In the genomic region with DNA sequence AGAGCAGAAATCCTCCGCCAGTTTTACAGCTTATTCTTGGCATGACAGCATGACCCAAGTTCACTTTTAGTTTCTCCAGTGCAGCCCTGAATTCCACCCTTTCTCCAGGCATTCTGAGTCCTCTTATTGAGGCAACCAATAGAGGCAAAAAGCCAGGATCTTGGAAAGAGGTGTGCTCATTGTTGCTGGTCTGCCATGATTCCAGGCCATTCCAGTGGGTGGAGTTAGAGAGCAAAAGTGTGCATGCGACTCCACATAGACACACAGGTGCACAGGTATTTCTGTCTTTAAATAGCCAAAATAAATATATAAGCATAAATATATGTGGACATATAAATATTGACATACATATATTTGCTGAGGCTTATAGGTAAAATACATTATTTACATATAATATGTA, we compare ENCODE assay signal across 31 cellular contexts.
DNase-seq lines count a peak whose midpoint lies in the region; ATAC-seq and TF ChIP-seq lines count a peak whose summit lies in the region.
"Had no signal": no experiment of that assay in that cellular context is flagged by ENCODE, and none has a peak within 500 bp of the region (broad histone marks: within the 10 kb centered on the region; RNA-seq: fewer than 3 reads in every experiment).

No MANE protein-coding gene starts in this region.

- CTCF ChIA-PET in MCF 10A (lab: Yijun Ruan, JAX), result no interaction called here
- CTCF ChIA-PET in activated CD4-positive, alpha-beta memory T cell treated with anti-CD3 and anti-CD28 coated beads for 36 hours (lab: Charles Lee), result no interaction called here

- H3K4me3 ChIP-seq in breast epithelium (no peak overlapping the region), Loucy (ENCODE audit: low read length, poor library complexity, severe bottlenecking) (no peak overlapping the region), epithelial cell of esophagus (ENCODE audit: low read length) (no peak overlapping the region), lower leg skin (ENCODE audit: low read depth, poor library complexity, severe bottlenecking) (no peak overlapping the region)
- H3K4me3 ChIP-seq: colonic mucosa, hepatocyte, lower lobe of right lung, right atrium auricular region, upper lobe of left lung had no signal

- H3K4me1 Mint-ChIP-seq in MCF 10A (ENCODE audit: insufficient read depth, unreplicated experiment) (peaks cover 49% of the 10 kb centered on the region), progenitor cell of endocrine pancreas (ENCODE audit: low read depth) (no peaks in the 10 kb centered on the region)
- H3K4me1 Mint-ChIP-seq in activated CD4-positive, alpha-beta memory T cell treated with anti-CD3 and anti-CD28 coated beads for 36 hours (ENCODE audit: low read depth), result peaks cover 4% of the 10 kb centered on the region
- H3K4me1 Mint-ChIP-seq: B cell had no signal

- H3K9me3 ChIP-seq in breast epithelium (no peaks in the 10 kb centered on the region), Loucy (ENCODE audit: insufficient read depth, low read depth, low read length) (no peaks in the 10 kb centered on the region)
- H3K9me3 ChIP-seq: lower lobe of right lung, right atrium auricular region, upper lobe of left lung had no signal

- H3K27ac Mint-ChIP-seq in MCF 10A (ENCODE audit: low read depth, unreplicated experiment) (no peak overlapping the region), progenitor cell of endocrine pancreas (no peak overlapping the region)
- H3K27ac Mint-ChIP-seq in activated CD4-positive, alpha-beta memory T cell treated with anti-CD3 and anti-CD28 coated beads for 36 hours, result no peak overlapping the region
- H3K27ac Mint-ChIP-seq: activated naive CD4-positive, alpha-beta T cell treated with anti-CD3 and anti-CD28 coated beads for 36 hours; activated T-helper 1 cell treated with anti-CD3 and anti-CD28 coated beads, Interleukin-12 subunit alpha, Interleukin-12 subunit beta, Interleukin-2, Interleukin-4 antibody, amounts not matched to agents 30 ng/mL and 10 ng/mL and 1 ng/mL, durations not matched to agents 14 hours and 24 hours and 36 hours; B cell; CD8-positive, alpha-beta memory T cell; effector memory CD8-positive, alpha-beta T cell; HFFc6; stimulated activated naive B cell treated with anti-CD40 and anti-IgM and Interleukin-4, amounts not matched to agents 10 μg/mL and 1 μg/mL and 100 μg/mL, for 72 hours had no signal

- no peaks in the 10 kb centered on the region for H3K9me2 ChIP-seq in Loucy (replicated peaks; ENCODE audit: low read depth, low read length)

- H3K36me3 Mint-ChIP-seq in MCF 10A (ENCODE audit: insufficient read depth, unreplicated experiment), result no peaks in the 10 kb centered on the region
- H3K36me3 Mint-ChIP-seq in progenitor cell of endocrine pancreas (ENCODE audit: insufficient read depth), result no peaks in the 10 kb centered on the region
- H3K36me3 Mint-ChIP-seq in activated CD4-positive, alpha-beta memory T cell treated with anti-CD3 and anti-CD28 coated beads for 36 hours, result no peaks in the 10 kb centered on the region
- H3K36me3 Mint-ChIP-seq: CD8-positive, alpha-beta memory T cell; stimulated activated naive B cell treated with anti-CD40 and anti-IgM and Interleukin-4, amounts not matched to agents 10 μg/mL and 1 μg/mL and 100 μg/mL, for 72 hours had no signal

- H3K9ac ChIP-seq in Loucy (ENCODE audit: low read depth, low read length, poor library complexity, severe bottlenecking), result no peak overlapping the region
- H3K9ac ChIP-seq: parathyroid adenoma had no signal

- H3K36me3 ChIP-seq in breast epithelium, result no peaks in the 10 kb centered on the region
- H3K36me3 ChIP-seq in Loucy (ENCODE audit: insufficient read depth, low read length), result no peaks in the 10 kb centered on the region
- H3K36me3 ChIP-seq: brain microvascular endothelial cell, colonic mucosa, lower lobe of right lung, right atrium auricular region, upper lobe of left lung had no signal

- H3K27me3 Mint-ChIP-seq in MCF 10A (ENCODE audit: insufficient read depth, unreplicated experiment), result no peaks in the 10 kb centered on the region
- no peaks in the 10 kb centered on the region for H3K27me3 Mint-ChIP-seq in progenitor cell of endocrine pancreas
- no peaks in the 10 kb centered on the region for H3K27me3 Mint-ChIP-seq in activated CD4-positive, alpha-beta memory T cell treated with anti-CD3 and anti-CD28 coated beads for 36 hours
- H3K27me3 Mint-ChIP-seq: CD8-positive, alpha-beta memory T cell; effector memory CD8-positive, alpha-beta T cell had no signal

- H4K20me1 ChIP-seq in Loucy (ENCODE audit: insufficient read depth, low read length, poor library complexity, severe bottlenecking), result no peaks in the 10 kb centered on the region

- H3K79me2 ChIP-seq in Loucy (ENCODE audit: insufficient read depth, low read length), result no peaks in the 10 kb centered on the region
- H3K79me2 ChIP-seq: hepatocyte, parathyroid adenoma had no signal

- DNase-seq in MCF 10A (ENCODE audit: unreplicated experiment) (peak; percentile 49), breast epithelium (ENCODE audit: low spot score in 2 of 2) (no peak), epithelial cell of esophagus (ENCODE audit: low read depth) (no peak), progenitor cell of endocrine pancreas (ENCODE audit: low spot score, unreplicated experiment) (no peak), lower leg skin (ENCODE audit: low spot score in 2 of 2) (no peak)
- DNase-seq in activated CD4-positive, alpha-beta memory T cell treated with anti-CD3 and anti-CD28 coated beads for 36 hours, result no peak
- DNase-seq: activated CD4-positive, alpha-beta T cell treated with anti-CD3 and anti-CD28 coated beads, Interleukin-2, amount 50 U/mL, for 48 hours; activated CD8-positive, alpha-beta memory T cell treated with anti-CD3 and anti-CD28 coated beads, Interleukin-2, amount 50 U/mL, for 4 hours; activated naive CD4-positive, alpha-beta T cell treated with anti-CD3 and anti-CD28 coated beads for 36 hours; brain microvascular endothelial cell; CD8-positive, alpha-beta memory T cell; colonic mucosa; effector memory CD8-positive, alpha-beta T cell; HFFc6; Kasumi-1; lower lobe of right lung; NCI-H1092; NCI-H1694 treated with DMSO at 0.1 percent for 48 hours; NCI-H2171 treated with DMSO at 0.1 percent for 48 hours; NCI-H510A treated with DMSO at 0.1 percent for 48 hours; SHP77 treated with DMSO at 0.1 percent for 48 hours; stimulated activated CD4-positive, alpha-beta T cell treated with anti-CD3 and anti-CD28 coated beads, Interleukin-12 subunit alpha, Interleukin-12 subunit beta, amount 100 ng/mL, for 4 hours; stimulated activated naive B cell treated with anti-CD40 and anti-IgM and Interleukin-4, amounts not matched to agents 10 μg/mL and 1 μg/mL and 100 μg/mL, for 72 hours; upper lobe of left lung had no signal

- POLR2A ChIA-PET in MCF 10A (lab: Yijun Ruan, JAX), result no interaction called here
- POLR2A ChIA-PET in activated CD4-positive, alpha-beta memory T cell treated with anti-CD3 and anti-CD28 coated beads for 36 hours (lab: Charles Lee), result no interaction called here

- BruUV-seq in MCF 10A (replicated peaks; lab: Mats Ljungman, UMichigan), result no TSS peak

- intact Hi-C loops in MCF 10A (cut with micrococcal nuclease), result no loop called here
- intact Hi-C loops in breast epithelium (cut with DNase I; ENCODE audit: low total_unique reads), result no loop called here
- intact Hi-C loops in lower leg skin (cut with DNase I; ENCODE audit: low total_unique reads), result no loop called here
- intact Hi-C loops in activated CD4-positive, alpha-beta memory T cell treated with anti-CD3 and anti-CD28 coated beads for 36 hours (cut with micrococcal nuclease), result no loop called here

- H3K4me2 ChIP-seq in Loucy (ENCODE audit: low read depth, low read length, poor library complexity, severe bottlenecking), result no peak overlapping the region
- H3K4me2 ChIP-seq: hepatocyte had no signal

- H3F3A ChIP-seq in Loucy (ENCODE audit: low read depth), result no peaks in the 10 kb centered on the region

- H3K4me3 Mint-ChIP-seq in MCF 10A (ENCODE audit: unreplicated experiment), result no peak overlapping the region
- no peak overlapping the region for H3K4me3 Mint-ChIP-seq in progenitor cell of endocrine pancreas (ENCODE audit: low read depth)
- no peak overlapping the region for H3K4me3 Mint-ChIP-seq in activated CD4-positive, alpha-beta memory T cell treated with anti-CD3 and anti-CD28 coated beads for 36 hours
- H3K4me3 Mint-ChIP-seq: activated naive CD4-positive, alpha-beta T cell treated with anti-CD3 and anti-CD28 coated beads for 36 hours; activated T-helper 1 cell treated with anti-CD3 and anti-CD28 coated beads, Interleukin-12 subunit alpha, Interleukin-12 subunit beta, Interleukin-2, Interleukin-4 antibody, amounts not matched to agents 30 ng/mL and 10 ng/mL and 1 ng/mL, durations not matched to agents 14 hours and 24 hours and 36 hours; B cell; CD8-positive, alpha-beta memory T cell; effector memory CD8-positive, alpha-beta T cell; HFFc6; stimulated activated naive B cell treated with anti-CD40 and anti-IgM and Interleukin-4, amounts not matched to agents 10 μg/mL and 1 μg/mL and 100 μg/mL, for 72 hours had no signal

- TF ChIP-seq CTCF in MCF 10A (IDR thresholded peaks at IDR 0.05; ENCODE audit: unreplicated experiment) (no peak), breast epithelium (IDR thresholded peaks at IDR 0.05) (no peak), Loucy (conservative IDR thresholded peaks at IDR 0.05; ENCODE audit: low read length) (peak; percentile 49), epithelial cell of esophagus (IDR thresholded peaks at IDR 0.05; ENCODE audit: insufficient read depth, low read depth, low read length, missing control alignments) (peak; percentile 6), progenitor cell of endocrine pancreas (IDR thresholded peaks at IDR 0.05; ENCODE audit: unreplicated experiment) (peak; percentile 32), lower leg skin (IDR thresholded peaks at IDR 0.05) (no peak)

- no peak overlapping the region for H3K27ac ChIP-seq in breast epithelium
- H3K27ac ChIP-seq: brain microvascular endothelial cell, colonic mucosa, hepatocyte, lower lobe of right lung, parathyroid adenoma, right atrium auricular region, upper lobe of left lung had no signal

- H3K9me3 Mint-ChIP-seq in MCF 10A (ENCODE audit: unreplicated experiment), result no peaks in the 10 kb centered on the region
- no peaks in the 10 kb centered on the region for H3K9me3 Mint-ChIP-seq in progenitor cell of endocrine pancreas (ENCODE audit: low read depth)
- no peaks in the 10 kb centered on the region for H3K9me3 Mint-ChIP-seq in activated CD4-positive, alpha-beta memory T cell treated with anti-CD3 and anti-CD28 coated beads for 36 hours
- H3K9me3 Mint-ChIP-seq: activated naive CD4-positive, alpha-beta T cell treated with anti-CD3 and anti-CD28 coated beads for 36 hours; activated T-helper 1 cell treated with anti-CD3 and anti-CD28 coated beads, Interleukin-12 subunit alpha, Interleukin-12 subunit beta, Interleukin-2, Interleukin-4 antibody, amounts not matched to agents 30 ng/mL and 10 ng/mL and 1 ng/mL, durations not matched to agents 14 hours and 24 hours and 36 hours; stimulated activated naive B cell treated with anti-CD40 and anti-IgM and Interleukin-4, amounts not matched to agents 10 μg/mL and 1 μg/mL and 100 μg/mL, for 72 hours had no signal

- 70 to 76% methylated on average over 2 of the region's 2 CpGs for WGBS in lower leg skin, 2 donors

- ATAC-seq in HG03354 (IDR thresholded peaks at IDR 0.05; ENCODE audit: poor library complexity, severe bottlenecking, unreplicated experiment), result no peak
- ATAC-seq: effector memory CD8-positive, alpha-beta T cell; lower lobe of right lung; stimulated activated naive B cell treated with anti-CD40 and anti-IgM and Interleukin-4, amounts not matched to agents 10 μg/mL and 1 μg/mL and 100 μg/mL, for 72 hours had no signal

- H2AFZ ChIP-seq in Loucy (ENCODE audit: low read length), result no peak overlapping the region
- H2AFZ ChIP-seq: hepatocyte, parathyroid adenoma had no signal

- H3K4me1 ChIP-seq in breast epithelium (no peaks in the 10 kb centered on the region), Loucy (ENCODE audit: insufficient read depth, low read length, poor library complexity, severe bottlenecking) (peaks cover 12% of the 10 kb centered on the region)
- H3K4me1 ChIP-seq: colonic mucosa, lower lobe of right lung, right atrium auricular region, upper lobe of left lung had no signal

- TF ChIP-seq POLR2A in breast epithelium (IDR thresholded peaks at IDR 0.05) (no peak), lower leg skin (IDR thresholded peaks at IDR 0.05) (no peak)

- H3K27me3 ChIP-seq in breast epithelium, result no peaks in the 10 kb centered on the region
- no peaks in the 10 kb centered on the region for H3K27me3 ChIP-seq in Loucy (ENCODE audit: insufficient read depth, low read length, poor library complexity, severe bottlenecking)
- H3K27me3 ChIP-seq: brain microvascular endothelial cell, colonic mucosa, hepatocyte, right atrium auricular region, upper lobe of left lung had no signal

Comparison
In these comparisons a context has a peak if more than half of its experiments do, and no peak if none do; other contexts are left out.
1. CTCF ChIP-seq: peak in Loucy (single experiment), epithelial cell of esophagus (single experiment) and progenitor cell of endocrine pancreas (single experiment); none in MCF 10A (single experiment), breast epithelium (0 of 3) and lower leg skin (0 of 3).